Comparison of ENCODE assay signal across 1 cellular context in genomic region chr3:41026394-41027177, GRCh38.
TF ChIP-seq lines count a peak whose summit lies in the region.

No MANE protein-coding gene starts in this region.

TF ChIP-seq in K562, 482 proteins besides CTCF, POLR2A, EP300 and RAD21 (continued from another document and continues in another):
- TF ChIP-seq THRA (IDR thresholded peaks at IDR 0.05) (no peak), ARID2 (IDR thresholded peaks at IDR 0.05) (no peak), MCM3 (IDR thresholded peaks at IDR 0.05) (no peak), BMI1 (IDR thresholded peaks at IDR 0.05; ENCODE audit: low read length) (no peak), NFE2L1 (tag; IDR thresholded peaks at IDR 0.05; ENCODE audit: borderline replicate concordance, low read depth) (no peak), TAF9B (IDR thresholded peaks at IDR 0.05; ENCODE audit: partially characterized antibody) (no peak), MYNN (IDR thresholded peaks at IDR 0.05) (no peak), MYNN (CRISPR knock-in tag; IDR thresholded peaks at IDR 0.05) (no peak), BACH1 (tag; IDR thresholded peaks at IDR 0.05) (peak; percentile 24; the same call in 1 of the 2 replicates), FOXO4 (CRISPR knock-in tag; IDR thresholded peaks at IDR 0.05) (no peak), ZNF134 (CRISPR knock-in tag; conservative IDR thresholded peaks at IDR 0.05) (no peak), SFPQ (IDR thresholded peaks at IDR 0.05; ENCODE audit: low read depth, low read length) (no peak), ATF7 (IDR thresholded peaks at IDR 0.05) (peak; percentile 97), KDM2B (CRISPR knock-in tag; IDR thresholded peaks at IDR 0.05) (no peak), NFATC3 (IDR thresholded peaks at IDR 0.05) (no peak), SOX6 (IDR thresholded peaks at IDR 0.05) (0 out of 2 replicates have a peak, but pooled peaks have one; percentile 13), ZFP30 (CRISPR knock-in tag; IDR thresholded peaks at IDR 0.05; ENCODE audit: borderline replicate concordance) (no peak), MED1 (CRISPR knock-in tag; IDR thresholded peaks at IDR 0.05; ENCODE audit: borderline replicate concordance) (no peak), DMBX1 (CRISPR knock-in tag; IDR thresholded peaks at IDR 0.05; ENCODE audit: borderline replicate concordance) (peak; percentile 57; the same call in 1 of the 2 replicates), POLR2G (IDR thresholded peaks at IDR 0.05; ENCODE audit: low read depth, low read length) (no peak), RAD51 (IDR thresholded peaks at IDR 0.05; ENCODE audit: borderline replicate concordance, low read depth) (no peak; the same call in 1 of the 2 replicates), HBP1 (CRISPR knock-in tag; IDR thresholded peaks at IDR 0.05) (no peak), CBX2 (IDR thresholded peaks at IDR 0.05; ENCODE audit: insufficient read depth, low read length, poor library complexity, severe bottlenecking) (no peak), JUND (IDR thresholded peaks at IDR 0.05; ENCODE audit: borderline replicate concordance, low read depth, low read length) (peak; percentile 89), JUND (tag; IDR thresholded peaks at IDR 0.05; ENCODE audit: borderline replicate concordance, low read depth, low read length) (peak; percentile 91), JUNB (CRISPR knock-in tag; conservative IDR thresholded peaks at IDR 0.05) (no peak), ZNF316 (IDR thresholded peaks at IDR 0.05) (no peak), BRCA1 (IDR thresholded peaks at IDR 0.05) (no peak), BRCA1 (CRISPR knock-in tag; IDR thresholded peaks at IDR 0.05) (no peak), CCAR2 (IDR thresholded peaks at IDR 0.05; ENCODE audit: low read depth, low read length) (no peak), FOXJ2 (tag; IDR thresholded peaks at IDR 0.05) (no peak), ZNF431 (CRISPR knock-in tag; IDR thresholded peaks at IDR 0.05) (no peak), ZNF511 (CRISPR knock-in tag; IDR thresholded peaks at IDR 0.05) (no peak), ZNF507 (tag; conservative IDR thresholded peaks at IDR 0.05) (no peak), LEF1 (IDR thresholded peaks at IDR 0.05) (no peak), FOXM1 (IDR thresholded peaks at IDR 0.05; ENCODE audit: low read depth) (no peak), FOXM1 (CRISPR knock-in tag; IDR thresholded peaks at IDR 0.05; ENCODE audit: low read depth) (no peak), MECOM (CRISPR knock-in tag; IDR thresholded peaks at IDR 0.05) (no peak), ZC3H4 (CRISPR knock-in tag; IDR thresholded peaks at IDR 0.05; ENCODE audit: borderline replicate concordance) (no peak), ZNF41 (CRISPR knock-in tag; conservative IDR thresholded peaks at IDR 0.05) (no peak), SUPT5H (IDR thresholded peaks at IDR 0.05) (no peak), SRSF9 (IDR thresholded peaks at IDR 0.05; ENCODE audit: borderline replicate concordance, low read depth, low read length) (no peak), MTA2 (IDR thresholded peaks at IDR 0.05; ENCODE audit: low read depth) (peak; percentile 20; the same call in 1 of the 2 replicates), NCOA2 (IDR thresholded peaks at IDR 0.05; ENCODE audit: partially characterized antibody in 2 of 2) (no peak), DEAF1 (CRISPR knock-in tag; IDR thresholded peaks at IDR 0.05) (0 out of 2 replicates have a peak, but pooled peaks have one; percentile 5), ZNF212 (CRISPR knock-in tag; IDR thresholded peaks at IDR 0.05) (no peak), ZNF699 (CRISPR knock-in tag; IDR thresholded peaks at IDR 0.05; ENCODE audit: insufficient replicate concordance) (no peak), OTX1 (CRISPR knock-in tag; IDR thresholded peaks at IDR 0.05) (no peak), SPI1 (IDR thresholded peaks at IDR 0.05; ENCODE audit: borderline replicate concordance, low read depth, low read length) (0 out of 2 replicates have a peak, but pooled peaks have one; percentile 1), CHAMP1 (IDR thresholded peaks at IDR 0.05) (no peak), ZNF444 (CRISPR knock-in tag; IDR thresholded peaks at IDR 0.05) (no peak), SREBF2 (CRISPR knock-in tag; IDR thresholded peaks at IDR 0.05) (no peak), MYBL2 (IDR thresholded peaks at IDR 0.05; ENCODE audit: low read depth) (no peak), MYBL2 (CRISPR knock-in tag; IDR thresholded peaks at IDR 0.05; ENCODE audit: borderline replicate concordance) (no peak), STAG1 (CRISPR knock-in tag; IDR thresholded peaks at IDR 0.05; ENCODE audit: borderline replicate concordance) (no peak)
- TF ChIP-seq, protein P1, sequence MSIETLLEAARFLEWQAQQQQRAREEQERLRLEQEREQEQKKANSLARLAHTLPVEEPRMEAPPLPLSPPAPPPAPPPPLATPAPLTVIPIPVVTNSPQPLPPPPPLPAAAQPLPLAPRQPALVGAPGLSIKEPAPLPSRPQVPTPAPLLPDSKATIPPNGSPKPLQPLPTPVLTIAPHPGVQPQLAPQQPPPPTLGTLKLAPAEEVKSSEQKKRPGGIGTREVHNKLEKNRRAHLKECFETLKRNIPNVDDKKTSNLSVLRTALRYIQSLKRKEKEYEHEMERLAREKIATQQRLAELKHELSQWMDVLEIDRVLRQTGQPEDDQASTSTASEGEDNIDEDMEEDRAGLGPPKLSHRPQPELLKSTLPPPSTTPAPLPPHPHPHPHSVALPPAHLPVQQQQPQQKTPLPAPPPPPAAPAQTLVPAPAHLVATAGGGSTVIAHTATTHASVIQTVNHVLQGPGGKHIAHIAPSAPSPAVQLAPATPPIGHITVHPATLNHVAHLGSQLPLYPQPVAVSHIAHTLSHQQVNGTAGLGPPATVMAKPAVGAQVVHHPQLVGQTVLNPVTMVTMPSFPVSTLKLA (conservative IDR thresholded peaks at IDR 0.05) = peak; percentile 53 to 67; a peak in 3 of 4 replicates
- TF ChIP-seq, protein P2, sequence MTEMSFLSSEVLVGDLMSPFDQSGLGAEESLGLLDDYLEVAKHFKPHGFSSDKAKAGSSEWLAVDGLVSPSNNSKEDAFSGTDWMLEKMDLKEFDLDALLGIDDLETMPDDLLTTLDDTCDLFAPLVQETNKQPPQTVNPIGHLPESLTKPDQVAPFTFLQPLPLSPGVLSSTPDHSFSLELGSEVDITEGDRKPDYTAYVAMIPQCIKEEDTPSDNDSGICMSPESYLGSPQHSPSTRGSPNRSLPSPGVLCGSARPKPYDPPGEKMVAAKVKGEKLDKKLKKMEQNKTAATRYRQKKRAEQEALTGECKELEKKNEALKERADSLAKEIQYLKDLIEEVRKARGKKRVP (CRISPR knock-in tag; IDR thresholded peaks at IDR 0.05) = peak; percentile 49; the same call in 1 of the 2 replicates
- TF ChIP-seq, protein P3, sequence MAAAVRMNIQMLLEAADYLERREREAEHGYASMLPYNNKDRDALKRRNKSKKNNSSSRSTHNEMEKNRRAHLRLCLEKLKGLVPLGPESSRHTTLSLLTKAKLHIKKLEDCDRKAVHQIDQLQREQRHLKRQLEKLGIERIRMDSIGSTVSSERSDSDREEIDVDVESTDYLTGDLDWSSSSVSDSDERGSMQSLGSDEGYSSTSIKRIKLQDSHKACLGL (CRISPR knock-in tag; IDR thresholded peaks at IDR 0.05; ENCODE audit: borderline replicate concordance, poor library complexity, severe bottlenecking) = no peak
